In the genomic region with DNA sequence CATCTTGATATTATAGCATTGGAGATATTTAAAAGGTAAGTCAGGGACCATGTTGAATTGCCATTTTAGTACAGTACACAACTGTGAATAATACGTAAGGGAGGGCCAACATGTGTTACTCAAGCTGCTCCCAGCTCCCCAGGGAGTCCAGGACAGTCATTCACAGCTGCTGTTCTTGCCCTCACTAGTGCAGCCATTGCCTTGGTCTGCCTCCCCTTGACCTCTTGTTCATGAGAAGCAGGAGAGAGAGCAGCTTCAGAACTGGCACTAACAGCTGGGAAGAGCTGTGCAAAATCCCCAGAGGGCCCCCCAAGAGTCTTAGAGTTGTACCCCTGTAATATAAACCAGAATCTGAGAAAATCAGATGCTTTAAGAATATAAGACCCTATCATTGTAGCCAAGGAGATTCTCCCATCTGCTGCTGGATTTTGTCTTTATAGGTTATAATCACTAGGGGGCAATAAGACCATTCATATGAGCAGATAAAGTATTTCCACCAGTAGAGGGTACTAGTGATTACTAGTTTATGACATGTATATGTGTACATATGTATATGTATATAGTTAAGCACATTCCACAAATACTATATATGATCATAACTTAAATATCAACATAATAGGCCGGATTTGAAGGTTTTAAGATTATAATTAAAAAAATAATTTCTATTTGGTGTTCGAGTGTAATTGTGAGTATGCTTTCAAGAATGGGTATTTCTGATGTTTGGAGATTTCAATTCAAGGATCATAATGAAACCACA, we compare ENCODE assay signal across 8 cellular contexts. TPM values are rescaled to one million over a fixed set of nuclear protein-coding genes. Genes with fewer than 3 reads are reported as not detected.
DNase-seq lines count a peak whose midpoint lies in the region; ATAC-seq, FAIRE-seq and TF ChIP-seq lines count a peak whose summit lies in the region.

No MANE protein-coding gene starts in this region.

- peak; percentile 54 for ATAC-seq in Right ventricle myocardium inferior
- peak; percentile 58 for ATAC-seq in HG03342 (IDR thresholded peaks at IDR 0.05; ENCODE audit: unreplicated experiment)
- no peak for ATAC-seq in GM21367 (IDR thresholded peaks at IDR 0.05; ENCODE audit: unreplicated experiment)

- H3K4me3 ChIP-seq in brain microvascular endothelial cell (ENCODE audit: low read depth, low read length) = no peak overlapping the region
- no peak overlapping the region for H3K4me3 ChIP-seq in kidney (ENCODE audit: low read length in 2 of 2)
- H3K4me3 ChIP-seq in thyroid gland (replicated peaks in 1 of 3) = no peak overlapping the region

- H3K9ac ChIP-seq in kidney (ENCODE audit: low read length in 2 of 2) = no peak overlapping the region

- no peak for TF ChIP-seq POLR2A in thyroid gland (IDR thresholded peaks at IDR 0.05)

- no peaks in the 10 kb centered on the region for H3K9me3 ChIP-seq in kidney (ENCODE audit: control insufficient read depth in 1 of 2, low read length in 2 of 2)
- H3K9me3 ChIP-seq in thyroid gland = no peaks in the 10 kb centered on the region

- 58 to 61% methylated on average over 3 of the region's 3 CpGs for WGBS in thyroid gland, 2 donors

- no peaks in the 10 kb centered on the region for H3K4me1 ChIP-seq in kidney (ENCODE audit: control insufficient read depth in 1 of 2, insufficient read depth in 1 of 2, low read depth in 1 of 2, low read length in 2 of 2)
- no peaks in the 10 kb centered on the region for H3K4me1 ChIP-seq in thyroid gland

- H3K27ac ChIP-seq in brain microvascular endothelial cell (no peak overlapping the region), kidney (ENCODE audit: low read depth in 2 of 2, low read length in 2 of 2) (no peak overlapping the region), thyroid gland (no peak overlapping the region)

- in situ Hi-C loops in brain microvascular endothelial cell (cut with HindIII; ENCODE audit: low pct_ligation_motif_present, low sequenced_read_pairs) = no loop called here

- intact Hi-C loops in Right ventricle myocardium inferior (cut with DNase I) = loop anchor here (1.0 to 10.0 kb wide), 2 partner anchors 335 to 419 kb away; partner anchors contain the start of gene SSBP3
- intact Hi-C loops in cardiac septum (cut with DNase I) = loop anchor here (2.0 to 5.0 kb wide), 2 partner anchors 52 to 419 kb away; no protein-coding TSS in a partner anchor
- intact Hi-C loops in kidney (cut with DNase I) = loop anchor here (10.0 kb wide), 1 partner anchor 425 kb away; no protein-coding TSS in a partner anchor
- intact Hi-C loops in thyroid gland (cut with DNase I) = no loop called here

- H3K27me3 ChIP-seq in brain microvascular endothelial cell (replicated peaks) (no peaks in the 10 kb centered on the region), thyroid gland (no peaks in the 10 kb centered on the region)

- FAIRE-seq in kidney (lab: Jason Lieb, UNC) = peak; percentile 98

- TF ChIP-seq CTCF in brain microvascular endothelial cell (IDR thresholded peaks at IDR 0.05; ENCODE audit: low read depth, low read length, missing control alignments) = peak; percentile 69
- peak; percentile 71 for TF ChIP-seq CTCF in kidney (IDR thresholded peaks at IDR 0.05; ENCODE audit: borderline replicate concordance, extremely low read depth, insufficient read depth)
- peak; percentile 21 to 76 (median 57) for TF ChIP-seq CTCF in thyroid gland (IDR thresholded peaks at IDR 0.05)

- H3K36me3 ChIP-seq in brain microvascular endothelial cell (replicated peaks) (no peaks in the 10 kb centered on the region), kidney (ENCODE audit: control insufficient read depth in 1 of 2, insufficient read depth in 2 of 2, low read length in 2 of 2) (no peaks in the 10 kb centered on the region), thyroid gland (no peaks in the 10 kb centered on the region)

- DNase-seq in Right ventricle myocardium inferior (ENCODE audit: missing footprints) (no peak), cardiac septum (ENCODE audit: low spot score) (no peak), NCI-H69 (lab: John Stamatoyannopoulos, UW) (peak; percentile 81), brain microvascular endothelial cell (peak; percentile 49), kidney (no peak), thyroid gland (no peak)

RNA-seq across cellular contexts. Expression of gene TCEANC2, which starts 16.6 kb away (rescaled TPM):
- total RNA-seq in Right ventricle myocardium inferior (4.7 TPM), cardiac septum (4.1 TPM), kidney (5.1 TPM), thyroid gland (1 to 10 TPM; 4.3 to 5.8 (median 4.4) TPM)
- polyA plus RNA-seq in kidney (ENCODE audit: insufficient read depth, low read depth, low replicate concordance) = 3.1 TPM

RNA-seq across cellular contexts. Expression of gene TMEM59, which starts 17.0 kb away (rescaled TPM):
- total RNA-seq in Right ventricle myocardium inferior (341 TPM), cardiac septum (289 TPM), kidney (475 TPM), thyroid gland (100 to 1,000 TPM; 337 to 492 (median 444) TPM)
- polyA plus RNA-seq in kidney (ENCODE audit: insufficient read depth, low read depth, low replicate concordance) = 521 TPM

RNA-seq across cellular contexts. Expression of gene LDLRAD1, which starts 52.0 kb away (rescaled TPM):
- total RNA-seq in Right ventricle myocardium inferior = not detected
- total RNA-seq in cardiac septum = not detected
- not detected for total RNA-seq in kidney
- not detected for polyA plus RNA-seq in kidney (ENCODE audit: insufficient read depth, low read depth, low replicate concordance)
- total RNA-seq in thyroid gland = not detected

Comparison
In these comparisons a context has a peak if more than half of its experiments do, and no peak if none do; other contexts are left out.
1. DNase-seq: peak in NCI-H69 (single experiment) and brain microvascular endothelial cell (single experiment); none in Right ventricle myocardium inferior (single experiment), cardiac septum (single experiment), kidney (single experiment) and thyroid gland (0 of 2).
2. Peak in every context shown above with its lines, with median percentiles within 50 percentile points of each other: CTCF ChIP-seq.